Comparison of ENCODE assay signal across 22 cellular contexts in genomic region chr1:204146309-204146708, GRCh38. TPM values are rescaled to one million over a fixed set of nuclear protein-coding genes. Genes with fewer than 3 reads are reported as not detected.
DNase-seq lines count a peak whose midpoint lies in the region; ATAC-seq, FAIRE-seq and TF ChIP-seq lines count a peak whose summit lies in the region.
"Had no signal": no experiment of that assay in that cellular context is flagged by ENCODE, and none has a peak within 500 bp of the region (broad histone marks: within the 10 kb centered on the region; RNA-seq: fewer than 3 reads in every experiment).

No MANE protein-coding gene starts in this region.

- H3K27ac ChIP-seq in GM23338 (ENCODE audit: low read depth) (no peak overlapping the region), H1 (ENCODE audit: low read depth, low read length) (no peak overlapping the region; the same call in 1 of the 2 replicates), osteoblast (ENCODE audit: low read depth, low read length) (no peak overlapping the region)
- H3K27ac ChIP-seq: A549, C4-2B had no signal

- H2AK5ac ChIP-seq in H1 (ENCODE audit: low read depth, low read length), result no peak overlapping the region

- no peak overlapping the region for H3K9ac ChIP-seq in H1 (replicated peaks in 1 of 4; ENCODE audit: extremely low read depth in 1 of 4, low read depth in 3 of 4, low read length in 3 of 4)

- 0 out of 2 replicates have a peak overlapping the region, but pooled peaks have one; percentile 53 for H2BK15ac ChIP-seq in H1 (ENCODE audit: low read length)

- no peak overlapping the region for H4K5ac ChIP-seq in H1 (ENCODE audit: insufficient read length, low read depth, low read length)

- peak; percentile 8 for DNase-seq in 8988T
- no peak for DNase-seq in GM23338 (ENCODE audit: low spot score)
- DNase-seq in H1 (ENCODE audit: low read depth in 1 of 2, low spot score in 2 of 2), result no peak
- peak; percentile 56 for DNase-seq in osteoblast (ENCODE audit: insufficient read length, low spot score, missing footprints)
- no peak for DNase-seq in progenitor cell of endocrine pancreas (ENCODE audit: low spot score, unreplicated experiment)
- DNase-seq in OCI-M1 (lab: John Stamatoyannopoulos, UW), result no peak
- DNase-seq: BE2C; CD8-positive, alpha-beta T cell; COR-L47; DMS153; DMS79 treated with DMSO at 0.1 percent for 48 hours; EL; HCEC 1CT; HFFc6 had no signal

- CTCF ChIA-PET in H1 (lab: Charles Lee; ENCODE audit: partially characterized antibody), result interaction anchor here (0.5 to 9.8 kb wide), 4 partner anchors 11 to 1935 kb away, joined by 3 to 99 read pairs (median 4); no protein-coding TSS in a partner anchor

- no peaks in the 10 kb centered on the region; the same call in 1 of the 2 replicates for H3F3A ChIP-seq in GM23338 (replicated peaks; ENCODE audit: low read depth)

- peaks cover 54% of the 10 kb centered on the region for H3K4me1 Mint-ChIP-seq in GM23338
- H3K4me1 Mint-ChIP-seq in progenitor cell of endocrine pancreas (ENCODE audit: low read depth), result peaks cover 23% of the 10 kb centered on the region

- H2BK120ac ChIP-seq in H1 (replicated peaks; ENCODE audit: low read depth, low read length), result no peak overlapping the region

- H3K4me2 ChIP-seq in GM23338 (peak overlapping the region; percentile 70; the same call in 1 of the 2 replicates), H1 (ENCODE audit: insufficient read depth in 1 of 2, low read depth in 2 of 2, low read length in 2 of 2) (peak overlapping the region in 1 of 2 experiments; percentile 52; a peak in 1 of 4 replicates), osteoblast (ENCODE audit: insufficient read depth, low read length) (no peak overlapping the region)
- H3K4me2 ChIP-seq: A549 had no signal

- H2BK5ac ChIP-seq in H1 (ENCODE audit: low read depth, low read length), result peak overlapping the region; percentile 37; the same call in 1 of the 2 replicates

- H3K23me2 ChIP-seq in H1 (ENCODE audit: low read depth, low read length), result peaks cover 3% of the 10 kb centered on the region; the same call in 1 of the 2 replicates

- no peaks in the 10 kb centered on the region for H3K79me2 ChIP-seq in GM23338 (replicated peaks; ENCODE audit: insufficient read depth)
- H3K79me2 ChIP-seq in H1 (ENCODE audit: control insufficient read depth in 1 of 2, insufficient read depth in 2 of 2, low read length in 2 of 2), result no peaks in the 10 kb centered on the region
- H3K79me2 ChIP-seq in osteoblast (ENCODE audit: insufficient read depth, low read length), result no peaks in the 10 kb centered on the region

- H4K20me1 ChIP-seq in GM23338 (replicated peaks; ENCODE audit: insufficient read depth), result no peaks in the 10 kb centered on the region
- no peaks in the 10 kb centered on the region for H4K20me1 ChIP-seq in H1 (replicated peaks in 1 of 2; ENCODE audit: control insufficient read depth in 1 of 2, insufficient read depth in 2 of 2, low read length in 2 of 2)
- no peaks in the 10 kb centered on the region for H4K20me1 ChIP-seq in osteoblast (ENCODE audit: insufficient read depth, low read length)

- no peak overlapping the region for H3K4me3 ChIP-seq in GM23338
- no peak overlapping the region for H3K4me3 ChIP-seq in H1 (ENCODE audit: extremely low read depth in 1 of 4, insufficient read depth in 2 of 4, low read depth in 3 of 4, low read length in 4 of 4)
- H3K4me3 ChIP-seq in osteoblast (ENCODE audit: insufficient read depth, low read length), result no peak overlapping the region
- H3K4me3 ChIP-seq: A549 had no signal

- TF ChIP-seq POLR2A in H1 (IDR thresholded peaks at IDR 0.05; ENCODE audit: control extremely low read depth in 1 of 2, low read depth in 2 of 2, low read length in 2 of 2), result no peak

- H3K27me3 Mint-ChIP-seq in GM23338 (ENCODE audit: insufficient read depth, low read depth, poor library complexity), result peaks cover 21% of the 10 kb centered on the region
- H3K27me3 Mint-ChIP-seq in progenitor cell of endocrine pancreas, result peaks cover 9% of the 10 kb centered on the region

- H2BK20ac ChIP-seq in H1 (ENCODE audit: low read length), result peak overlapping the region; percentile 44; the same call in 1 of the 2 replicates

- H3K27ac Mint-ChIP-seq in GM23338 (no peak overlapping the region), progenitor cell of endocrine pancreas (no peak overlapping the region)
- H3K27ac Mint-ChIP-seq: CD8-positive, alpha-beta T cell; HFFc6 had no signal

- no peak for TF ChIP-seq RAD21 in H1 (IDR thresholded peaks at IDR 0.05 in 1 of 2, conservative IDR thresholded peaks at IDR 0.05 in 1 of 2; ENCODE audit: low read depth in 2 of 2, low read length in 2 of 2)

- H3K14ac ChIP-seq in H1 (ENCODE audit: insufficient read length), result no peak overlapping the region

- peak overlapping the region; percentile 41; the same call in 1 of the 2 replicates for H3K18ac ChIP-seq in H1 (ENCODE audit: extremely low read depth, low read length)

- POLR2A ChIA-PET in H1 (lab: Charles Lee; ENCODE audit: partially characterized antibody), result interaction anchor here (0.7 to 2.8 kb wide), 3 partner anchors 10 to 282 kb away, joined by 3 to 14 read pairs (median 3); no protein-coding TSS in a partner anchor

- TF ChIP-seq CTCF in GM23338 (conservative IDR thresholded peaks at IDR 0.05; ENCODE audit: low read depth in 2 of 2) (no peak), H1 (IDR thresholded peaks at IDR 0.05; ENCODE audit: control extremely low read depth in 1 of 3, insufficient read depth in 1 of 3, low read depth in 1 of 3, low read length in 3 of 3) (no peak), osteoblast (IDR thresholded peaks at IDR 0.05; ENCODE audit: extremely low read depth, low read depth, low read length) (no peak), progenitor cell of endocrine pancreas (IDR thresholded peaks at IDR 0.05; ENCODE audit: unreplicated experiment) (no peak)

- peaks cover 28% of the 10 kb centered on the region for H3K4me1 ChIP-seq in GM23338 (ENCODE audit: insufficient read depth)
- H3K4me1 ChIP-seq in H1 (replicated peaks in 1 of 4; ENCODE audit: control insufficient read depth in 3 of 4, insufficient read depth in 4 of 4, low read length in 3 of 4), result peaks cover 5 to 39% (median 24%) of the 10 kb centered on the region in 4 experiments
- H3K4me1 ChIP-seq in osteoblast (ENCODE audit: insufficient read depth, low read length), result no peaks in the 10 kb centered on the region
- H3K4me1 ChIP-seq: BE2C had no signal

- H2AFZ ChIP-seq in GM23338, result no peak overlapping the region
- H2AFZ ChIP-seq in H1 (ENCODE audit: low read length), result no peak overlapping the region
- H2AFZ ChIP-seq in osteoblast (ENCODE audit: low read length), result no peak overlapping the region

- WGBS in H1 (ENCODE audit: extremely low coverage in 1 of 2, insufficient coverage in 1 of 2, insufficient read length in 1 of 2, insufficient replicate concordance in 2 of 2, low coverage in 1 of 2, low lambda C conversion rate in 2 of 2, missing lambda C conversion rate in 1 of 2), 2 experiments, result 95% methylated on average over 6 of the region's 6 CpGs; no CpG with 5 or more reads in 1 of the 2 experiments

- no peak for TF ChIP-seq EP300 in H1 (IDR thresholded peaks at IDR 0.05; ENCODE audit: borderline replicate concordance in 1 of 2, low read depth in 2 of 2, low read length in 2 of 2)

- H2BK12ac ChIP-seq in H1 (ENCODE audit: low read depth, low read length), result 0 out of 2 replicates have a peak overlapping the region, but pooled peaks have one; percentile 84

- no peaks in the 10 kb centered on the region for H3K9me2 ChIP-seq in GM23338 (ENCODE audit: insufficient read depth)

- H3K27me3 ChIP-seq in GM23338 (ENCODE audit: insufficient read depth) (peaks cover 7% of the 10 kb centered on the region; the same call in 1 of the 2 replicates), H1 (replicated peaks in 1 of 4; ENCODE audit: control insufficient read depth in 3 of 4, extremely low read depth in 1 of 4, insufficient read depth in 3 of 4, low read length in 3 of 4) (peaks cover 0 to 8% (median 7%) of the 10 kb centered on the region in 4 experiments; a peak in 4 of 7 replicates), osteoblast (ENCODE audit: insufficient read depth, low read length) (peaks cover 24% of the 10 kb centered on the region)
- H3K27me3 ChIP-seq: BE2C had no signal

- no peak overlapping the region; the same call in 2 of the 3 replicates for H3K4me3 Mint-ChIP-seq in GM23338
- H3K4me3 Mint-ChIP-seq in progenitor cell of endocrine pancreas (ENCODE audit: low read depth), result no peak overlapping the region
- H3K4me3 Mint-ChIP-seq: CD8-positive, alpha-beta T cell; HFFc6 had no signal

- no peak for FAIRE-seq in H1 (lab: Jason Lieb, UNC)
- FAIRE-seq: A549, D721Med, G401.6, GM12891, HTR-8/SVneo had no signal

- no peak overlapping the region for H3K23ac ChIP-seq in H1 (ENCODE audit: insufficient read length)

- H3K56ac ChIP-seq in H1 (replicated peaks; ENCODE audit: insufficient read length, low read depth, low read length), result no peak overlapping the region

- H4K8ac ChIP-seq in H1 (ENCODE audit: extremely low read depth, insufficient read depth, low read length), result no peak overlapping the region

- H3K36me3 ChIP-seq in GM23338 (ENCODE audit: insufficient read depth), result no peaks in the 10 kb centered on the region
- no peaks in the 10 kb centered on the region for H3K36me3 ChIP-seq in H1 (ENCODE audit: control insufficient read depth in 2 of 4, insufficient read depth in 4 of 4, low read length in 3 of 4)
- no peaks in the 10 kb centered on the region for H3K36me3 ChIP-seq in osteoblast (ENCODE audit: insufficient read depth, low read length)
- H3K36me3 ChIP-seq: BE2C had no signal

- peaks cover 2% of the 10 kb centered on the region; the same call in 1 of the 2 replicates for H3K79me1 ChIP-seq in H1 (ENCODE audit: low read depth, low read length)

- H3K9me3 ChIP-seq in H1 (ENCODE audit: insufficient read depth in 2 of 2, low read depth in 1 of 2, low read length in 1 of 2), result no peaks in the 10 kb centered on the region
- H3K9me3 ChIP-seq in osteoblast (ENCODE audit: low read depth, low read length), result no peaks in the 10 kb centered on the region
- H3K9me3 ChIP-seq: A549, BE2C had no signal

- H3K4ac ChIP-seq in H1 (replicated peaks; ENCODE audit: insufficient read length, low read depth, low read length), result no peak overlapping the region

- peaks cover 8% of the 10 kb centered on the region; the same call in 2 of the 3 replicates for H3K36me3 Mint-ChIP-seq in GM23338 (ENCODE audit: low read depth)
- peaks cover 4% of the 10 kb centered on the region for H3K36me3 Mint-ChIP-seq in progenitor cell of endocrine pancreas (ENCODE audit: insufficient read depth)
- H3K36me3 Mint-ChIP-seq: CD8-positive, alpha-beta T cell had no signal

- ATAC-seq in GM23338 (no peak), GM19467 (IDR thresholded peaks at IDR 0.05; ENCODE audit: unreplicated experiment) (no peak)
- ATAC-seq: A549; CD8-positive, alpha-beta T cell had no signal

- no peak overlapping the region for H4K91ac ChIP-seq in H1 (replicated peaks; ENCODE audit: insufficient read length, low read length)

- H3K9me3 Mint-ChIP-seq in GM23338 (no peaks in the 10 kb centered on the region), progenitor cell of endocrine pancreas (ENCODE audit: low read depth) (no peaks in the 10 kb centered on the region)
- H3K9me3 Mint-ChIP-seq: CD8-positive, alpha-beta T cell; HFFc6 had no signal

RNA-seq across cellular contexts. Expression of gene ETNK2, which starts 5.5 kb away (rescaled TPM):
- 18.9 and 26.2 TPM in 2 replicates for total RNA-seq in GM23338 (2014; rRNA removed; shearing (Covaris generic))
- polyA plus RNA-seq in GM23338 (2016; fragmentation: Nextera tagmentation; extraction: Ambion mirVana) (7.6 and 9.0 TPM in 2 replicates), H1 (2011; rRNA removed) (24.5 and 26.7 TPM in 2 replicates)
- total RNA-seq in H1 (2021; fragmentation: NEBNext Ultra II Directional; extraction: Animal tissue kit (Norgen Biotek cat#: 25700)), result 20.1 and 23.1 TPM in 2 replicates
- polyA plus RNA-seq in H1 (2011; cell fraction: cytosol; rRNA removed), result 22.8 TPM
- 23.2 TPM for polyA plus RNA-seq in H1 (2011; cell fraction: nucleus; rRNA removed)
- 14.3 to 19.9 TPM (median 18.7 TPM) in 4 replicates for polyA plus RNA-seq in H1 (2012, experiment 1 of 2)
- polyA plus RNA-seq in H1 (2012, experiment 2 of 2), result 23.9 TPM
- 11.3 TPM for polyA plus RNA-seq in H1 (2013, experiment 1 of 2)
- polyA plus RNA-seq in H1 (2013, experiment 2 of 2), result 11.4 TPM
- 31.5 and 38.8 TPM in 2 replicates for polyA minus RNA-seq in H1 (2011; rRNA and poly(A)+ RNA removed)
- polyA minus RNA-seq in H1 (2011; cell fraction: cytosol; rRNA and poly(A)+ RNA removed), result 11.0 TPM
- polyA minus RNA-seq in H1 (2011; cell fraction: nucleus; rRNA and poly(A)+ RNA removed), result 10.8 TPM
- total RNA-seq in osteoblast (0.72 and 1.2 TPM in 2 replicates), progenitor cell of endocrine pancreas (22.6 and 24.5 TPM in 2 replicates)

RNA-seq across cellular contexts. Expression of gene REN, which starts 19.8 kb away (rescaled TPM):
- total RNA-seq in GM23338 (2014; rRNA removed; shearing (Covaris generic)), result not detected in 2 replicates
- polyA plus RNA-seq in GM23338 (2016; fragmentation: Nextera tagmentation; extraction: Ambion mirVana) (not detected in 2 replicates), H1 (2011; rRNA removed) (0.05 and 0.11 TPM in 2 replicates)
- total RNA-seq in H1 (2021; fragmentation: NEBNext Ultra II Directional; extraction: Animal tissue kit (Norgen Biotek cat#: 25700)), result not detected in 2 replicates
- not detected for polyA plus RNA-seq in H1 (2011; cell fraction: cytosol; rRNA removed)
- polyA plus RNA-seq in H1 (2011; cell fraction: nucleus; rRNA removed), result not detected
- 0.12 TPM in 1 of 4 replicates, not detected in the others for polyA plus RNA-seq in H1 (2012, experiment 1 of 2)
- not detected for polyA plus RNA-seq in H1 (2012, experiment 2 of 2)
- 0.06 TPM for polyA plus RNA-seq in H1 (2013, experiment 1 of 2)
- polyA plus RNA-seq in H1 (2013, experiment 2 of 2), result 0.04 TPM
- 0.38 TPM in 1 of 2 replicates, not detected in the other for polyA minus RNA-seq in H1 (2011; rRNA and poly(A)+ RNA removed)
- not detected for polyA minus RNA-seq in H1 (2011; cell fraction: cytosol; rRNA and poly(A)+ RNA removed)
- polyA minus RNA-seq in H1 (2011; cell fraction: nucleus; rRNA and poly(A)+ RNA removed), result not detected
- total RNA-seq in osteoblast (not detected in 2 replicates), progenitor cell of endocrine pancreas (not detected in 2 replicates)
- total RNA-seq: CD8-positive, alpha-beta T cell; H4 had no signal
- polyA plus RNA-seq: A549 had no signal

RNA-seq across cellular contexts. Expression of gene KISS1, which starts 50.0 kb away (rescaled TPM):
- 0.70 TPM in 1 of 2 replicates, not detected in the other for total RNA-seq in GM23338 (2014; rRNA removed; shearing (Covaris generic))
- polyA plus RNA-seq in GM23338 (2016; fragmentation: Nextera tagmentation; extraction: Ambion mirVana), result not detected in 2 replicates
- total RNA-seq in H1 (2021; fragmentation: NEBNext Ultra II Directional; extraction: Animal tissue kit (Norgen Biotek cat#: 25700)), result 0.88 TPM in 1 of 2 replicates, not detected in the other
- polyA plus RNA-seq in H1 (2011; rRNA removed), result 0.71 and 0.83 TPM in 2 replicates
- 0.59 TPM for polyA plus RNA-seq in H1 (2011; cell fraction: cytosol; rRNA removed)
- 0.50 TPM for polyA plus RNA-seq in H1 (2011; cell fraction: nucleus; rRNA removed)
- 0.37 TPM in 1 of 4 replicates, not detected in the others for polyA plus RNA-seq in H1 (2012, experiment 1 of 2)
- 0.51 TPM for polyA plus RNA-seq in H1 (2012, experiment 2 of 2)
- 0.32 TPM for polyA plus RNA-seq in H1 (2013, experiment 1 of 2)
- 0.07 TPM for polyA plus RNA-seq in H1 (2013, experiment 2 of 2)
- not detected in 2 replicates for polyA minus RNA-seq in H1 (2011; rRNA and poly(A)+ RNA removed)
- polyA minus RNA-seq in H1 (2011; cell fraction: cytosol; rRNA and poly(A)+ RNA removed), result not detected
- not detected for polyA minus RNA-seq in H1 (2011; cell fraction: nucleus; rRNA and poly(A)+ RNA removed)
- total RNA-seq in osteoblast, result not detected in 2 replicates
- not detected in 2 replicates for total RNA-seq in progenitor cell of endocrine pancreas
- total RNA-seq: CD8-positive, alpha-beta T cell; H4 had no signal

Comparison
In these comparisons a context has a peak if more than half of its experiments do, and no peak if none do; other contexts are left out.
1. DNase-seq: peak in 8988T (single experiment) and osteoblast (single experiment); none in GM23338 (single experiment), H1 (0 of 2), progenitor cell of endocrine pancreas (single experiment) and OCI-M1 (single experiment).